Comparison of ENCODE assay signal across 14 cellular contexts in genomic region chr16:3050487-3050886, GRCh38. TPM values are rescaled to one million over a fixed set of nuclear protein-coding genes. Genes with fewer than 3 reads are reported as not detected.
DNase-seq lines count a peak whose midpoint lies in the region; ATAC-seq and TF ChIP-seq lines count a peak whose summit lies in the region.
"Had no signal": no experiment of that assay in that cellular context is flagged by ENCODE, and none has a peak within 500 bp of the region (broad histone marks: within the 10 kb centered on the region; RNA-seq: fewer than 3 reads in every experiment).

No MANE protein-coding gene starts in this region.

- H3K4me1 ChIP-seq in BLaER1 treated with 17β-estradiol and CSF1 and Interleukin-3, amounts not matched to agents 10 nM and 100 nM, result peaks cover 66 to 96% (median 88%) of the 10 kb centered on the region in 10 experiments
- H3K4me1 ChIP-seq in transverse colon, result peaks cover 0 to 16% (median 14%) of the 10 kb centered on the region in 4 donors
- H3K4me1 ChIP-seq: HAP-1 had no signal

- H3K9ac ChIP-seq in BLaER1 treated with 17β-estradiol and CSF1 and Interleukin-3, amounts not matched to agents 10 nM and 100 nM, result peak overlapping the region in 3 of 11 experiments; percentile 9 to 48 (median 35); a peak in 4 of 22 replicates

- peak overlapping the region; percentile 68 for H3K27ac Mint-ChIP-seq in central memory CD8-positive, alpha-beta T cell (ENCODE audit: low read depth)

- peaks cover 0 to 29% (median 4%) of the 10 kb centered on the region in 11 experiments; a peak in 11 of 22 replicates for H3K36me3 ChIP-seq in BLaER1 treated with 17β-estradiol and CSF1 and Interleukin-3, amounts not matched to agents 10 nM and 100 nM
- no peaks in the 10 kb centered on the region for H3K36me3 ChIP-seq in transverse colon
- H3K36me3 ChIP-seq: HAP-1 had no signal

- in situ Hi-C loops in transverse colon (cut with MboI; ENCODE audit: low pct_ligation_motif_present in 1 of 4, low pct_unique_long_range_greater_than_20kb in 1 of 4, low sequenced_read_pairs in 3 of 4), result no loop called here

- intact Hi-C loops in transverse colon (cut with DNase I; ENCODE audit: low total_unique reads), result loop anchor here (10.0 kb wide), 1 partner anchor 114 kb away; no protein-coding TSS in a partner anchor
- intact Hi-C loops in left colon (cut with DNase I, micrococcal nuclease), result no loop called here

- H4K20me1 ChIP-seq in BLaER1 treated with 17β-estradiol and CSF1 and Interleukin-3, amounts not matched to agents 10 nM and 100 nM, result peaks cover 0 to 20% (median 5%) of the 10 kb centered on the region in 11 experiments; a peak in 8 of 22 replicates

- peak overlapping the region; percentile 3 to 99 (median 80); a peak in 19 of 22 replicates for H3K4me2 ChIP-seq in BLaER1 treated with 17β-estradiol and CSF1 and Interleukin-3, amounts not matched to agents 10 nM and 100 nM

- TF ChIP-seq EP300 in transverse colon (IDR thresholded peaks at IDR 0.05; ENCODE audit: low read depth), result no peak

- H3K36me3 Mint-ChIP-seq in central memory CD8-positive, alpha-beta T cell (ENCODE audit: insufficient read depth), result peaks cover 6% of the 10 kb centered on the region

- H3K9me3 Mint-ChIP-seq in central memory CD8-positive, alpha-beta T cell, result no peaks in the 10 kb centered on the region

- H3K4me1 Mint-ChIP-seq in central memory CD8-positive, alpha-beta T cell, result peaks cover 50% of the 10 kb centered on the region

- TF ChIP-seq POLR2A in NB4 (IDR thresholded peaks at IDR 0.05; ENCODE audit: extremely low read depth, insufficient read length) (no peak), transverse colon (IDR thresholded peaks at IDR 0.05) (no peak)

- H3K27me3 ChIP-seq in BLaER1 treated with 17β-estradiol and CSF1 and Interleukin-3, amounts not matched to agents 10 nM and 100 nM, result peaks cover 50 to 60% (median 54%) of the 10 kb centered on the region in 11 experiments
- H3K27me3 ChIP-seq in transverse colon, result peaks cover 55% of the 10 kb centered on the region

- 20 to 70% methylated on average over 1 to 5 of the region's 5 CpGs for WGBS in transverse colon (ENCODE audit: low coverage in 1 of 2), 2 donors

- TF ChIP-seq CTCF in NB4 (IDR thresholded peaks at IDR 0.05; ENCODE audit: low read depth, low read length) (no peak), transverse colon (IDR thresholded peaks at IDR 0.05) (no peak)

- H3K27me3 Mint-ChIP-seq in central memory CD8-positive, alpha-beta T cell, result no peaks in the 10 kb centered on the region

- peak; percentile 46 to 54 for DNase-seq in AML-193 (lab: John Stamatoyannopoulos, UW)
- peak; percentile 63 for DNase-seq in NB4 (ENCODE audit: low read depth)
- no peak for DNase-seq in central memory CD8-positive, alpha-beta T cell (ENCODE audit: low spot score in 2 of 2)
- DNase-seq in transverse colon, result no peak
- DNase-seq in left colon, result no peak
- DNase-seq: EL, IMR-90, NCI-H1048, PC-3 had no signal

- H3K4me3 ChIP-seq in BLaER1 treated with 17β-estradiol and CSF1 and Interleukin-3, amounts not matched to agents 10 nM and 100 nM, result no peak overlapping the region
- H3K4me3 ChIP-seq in NB4 (ENCODE audit: low read depth, low read length), result no peak overlapping the region
- H3K4me3 ChIP-seq in transverse colon, result no peak overlapping the region
- H3K4me3 ChIP-seq: HAP-1 had no signal

- no peak for ATAC-seq in central memory CD8-positive, alpha-beta T cell (replicated peaks; ENCODE audit: extremely low read depth, poor library complexity, severe bottlenecking)
- ATAC-seq in GM21619 (IDR thresholded peaks at IDR 0.05; ENCODE audit: unreplicated experiment), result no peak
- ATAC-seq in left colon, result no peak
- ATAC-seq: PC-3 had no signal

- no peaks in the 10 kb centered on the region for H3K9me3 ChIP-seq in BLaER1 treated with 17β-estradiol and CSF1 and Interleukin-3, amounts not matched to agents 10 nM and 100 nM (replicated peaks in 1 of 11)
- no peaks in the 10 kb centered on the region for H3K9me3 ChIP-seq in transverse colon
- H3K9me3 ChIP-seq: HAP-1 had no signal

- H3K27ac ChIP-seq in BLaER1 treated with 17β-estradiol and CSF1 and Interleukin-3, amounts not matched to agents 10 nM and 100 nM, result peak overlapping the region in 7 of 11 experiments; percentile 0 to 70 (median 58); a peak in 9 of 22 replicates
- no peak overlapping the region for H3K27ac ChIP-seq in transverse colon

- H3K4me3 Mint-ChIP-seq in central memory CD8-positive, alpha-beta T cell, result no peak overlapping the region

RNA-seq across cellular contexts. Expression of gene MMP25, which starts 4.1 kb away (rescaled TPM):
- 1 to 10 TPM in 3 of 4 donors, not detected in 1; 1.6 to 9.4 (median 1.8) TPM for total RNA-seq in transverse colon
- 1 to 10 TPM in 1 of 2 donors, under 1 TPM in 1; 0.70 to 1.1 TPM for total RNA-seq in left colon
- total RNA-seq: IMR-90 had no signal

RNA-seq across cellular contexts. Expression of gene BICDL2, which starts 13.7 kb away (rescaled TPM):
- 100 to 1,000 TPM; 123 to 357 (median 167) TPM for total RNA-seq in transverse colon
- 100 to 1,000 TPM in 1 of 2 donors, 10 to 100 TPM in 1; 91.8 to 107 TPM for total RNA-seq in left colon
- total RNA-seq: LHCN-M2 had no signal

RNA-seq across cellular contexts. Expression of gene IL32, which starts 15.0 kb away (rescaled TPM):
- total RNA-seq in transverse colon (100 to 1,000 TPM in 3 of 4 donors, 10 to 100 TPM in 1; 21.9 to 720 (median 492) TPM), left colon (100 to 1,000 TPM; 265 to 865 TPM)
- total RNA-seq: SK-MEL-5 had no signal

RNA-seq across cellular contexts. Expression of gene THOC6, which starts 26.7 kb away (rescaled TPM):
- total RNA-seq in transverse colon, result 10 to 100 TPM; 10.1 to 42.8 (median 17.6) TPM
- 10 to 100 TPM; 18.8 to 19.3 TPM for total RNA-seq in left colon

RNA-seq across cellular contexts. Expression of gene HCFC1R1, which starts 26.7 kb away (rescaled TPM):
- total RNA-seq in transverse colon (10 to 100 TPM in 2 of 4 donors, 1 to 10 TPM in 2; 4.4 to 35.4 (median 17.5) TPM), left colon (10 to 100 TPM; 26.6 to 31.4 TPM)

Comparison
In these comparisons a context has a peak if more than half of its experiments do, and no peak if none do; other contexts are left out.
1. DNase-seq: peak in AML-193 (2 of 2) and NB4 (single experiment); none in central memory CD8-positive, alpha-beta T cell (0 of 2), transverse colon (single experiment) and left colon (0 of 2).
2. H3K27ac ChIP-seq: peak in BLaER1 treated with 17β-estradiol and CSF1 and Interleukin-3, amounts not matched to agents 10 nM and 100 nM (7 of 11); none in transverse colon (0 of 4).